23 cellular contexts compared by ENCODE assay signal in genomic region chr20:35317416-35317815, GRCh38. TPM values are rescaled to one million over a fixed set of nuclear protein-coding genes. Genes with fewer than 3 reads are reported as not detected.
DNase-seq lines count a peak whose midpoint lies in the region; ATAC-seq and TF ChIP-seq lines count a peak whose summit lies in the region.
"Had no signal": no experiment of that assay in that cellular context is flagged by ENCODE, and none has a peak within 500 bp of the region (broad histone marks: within the 10 kb centered on the region; RNA-seq: fewer than 3 reads in every experiment).

No MANE protein-coding gene starts in this region.

- in situ Hi-C loops in IMR-90 (cut with MboI; ENCODE audit: low sequenced_read_pairs) (no loop called here), brain microvascular endothelial cell (cut with HindIII; ENCODE audit: low pct_ligation_motif_present, low sequenced_read_pairs) (no loop called here), transverse colon (cut with MboI; ENCODE audit: low pct_ligation_motif_present in 1 of 4, low pct_unique_long_range_greater_than_20kb in 1 of 4, low sequenced_read_pairs in 3 of 4) (no loop called here)

- dilution Hi-C loops in IMR-90 (cut with HindIII; ENCODE audit: low sequenced_read_pairs, unreplicated experiment), result no loop called here

- H3K79me1 ChIP-seq in IMR-90 (ENCODE audit: low read depth in 1 of 2, low read length in 2 of 2) (peaks cover 0 to 52% of the 10 kb centered on the region in 2 experiments; a peak in 2 of 4 replicates), mesenchymal stem cell (replicated peaks; ENCODE audit: low read length, poor library complexity, severe bottlenecking) (peaks cover 11% of the 10 kb centered on the region)

- H3K18ac ChIP-seq in IMR-90 (ENCODE audit: low read depth, low read length) (peak overlapping the region; percentile 89), mesenchymal stem cell (ENCODE audit: low read depth in 1 of 2, low read length in 2 of 2) (peak overlapping the region in 1 of 2 experiments; percentile 70)

- peak overlapping the region; percentile 81; the same call in 2 of the 3 replicates for H2BK15ac ChIP-seq in IMR-90 (ENCODE audit: low read depth, low read length)
- no peak overlapping the region for H2BK15ac ChIP-seq in mesenchymal stem cell (ENCODE audit: low read depth, poor library complexity, severe bottlenecking)

- BruUV-seq in IMR-90 (replicated peaks; lab: Mats Ljungman, UMichigan), result no TSS peak

- peak overlapping the region; percentile 60 to 90 for H4K8ac ChIP-seq in IMR-90 (ENCODE audit: low read depth in 2 of 2, low read length in 2 of 2)
- no peak overlapping the region for H4K8ac ChIP-seq in mesenchymal stem cell (ENCODE audit: low read length)

- no peak overlapping the region for H3K9ac ChIP-seq in IMR-90 (ENCODE audit: low read depth, low read length)
- H3K9ac ChIP-seq in mesenchymal stem cell (ENCODE audit: low read length), result peak overlapping the region; percentile 47

- H3K23ac ChIP-seq in IMR-90 (ENCODE audit: low read depth, low read length), result peak overlapping the region; percentile 80
- no peak overlapping the region for H3K23ac ChIP-seq in mesenchymal stem cell (ENCODE audit: low read length in 2 of 2)

- H4K5ac ChIP-seq in IMR-90 (ENCODE audit: low read depth, low read length), result peak overlapping the region; percentile 56

- peak overlapping the region; percentile 94 for H2BK20ac ChIP-seq in IMR-90 (ENCODE audit: low read depth, low read length)

- H2AK5ac ChIP-seq in IMR-90 (ENCODE audit: low read depth, low read length) (peak overlapping the region; percentile 96), mesenchymal stem cell (ENCODE audit: low read length, severe bottlenecking) (peak overlapping the region; percentile 99)

- WGBS in IMR-90 (ENCODE audit: extremely low coverage in 2 of 2, insufficient read length in 1 of 2), 2 experiments, result 67% methylated on average over 1 of the region's 3 CpGs; no CpG with 5 or more reads in 1 of the 2 experiments
- 96% methylated on average over 3 of the region's 3 CpGs for WGBS in mesenchymal stem cell
- WGBS in transverse colon (ENCODE audit: low coverage in 1 of 2), 2 donors, result 74 to 100% methylated on average over 2 to 3 of the region's 3 CpGs

- 0 out of 2 replicates have a peak overlapping the region, but pooled peaks have one; percentile 1 for H3K56ac ChIP-seq in IMR-90 (ENCODE audit: extremely low read depth, insufficient read depth, low read length)

- H2AK9ac ChIP-seq in IMR-90 (replicated peaks; ENCODE audit: low read depth, low read length, poor library complexity), result peak overlapping the region; percentile 13

- CTCF ChIA-PET in IMR-90 (lab: Yijun Ruan, JAX), result interaction anchor here (0.7 to 1.9 kb wide), 2 partner anchors 10 to 14 kb away, joined by 3 to 6 read pairs; no protein-coding TSS in a partner anchor
- CTCF ChIA-PET in GM10248 (lab: Yijun Ruan, JAX), result interaction anchor here (0.7 to 8.9 kb wide), 6 partner anchors 11 to 146 kb away, joined by 3 to 101 read pairs (median 4); partner anchors contain the start of gene EIF6

- no peak overlapping the region for H3K4me2 ChIP-seq in IMR-90 (ENCODE audit: low read depth, low read length)
- H3K4me2 ChIP-seq in mesenchymal stem cell (ENCODE audit: low read length, poor library complexity, severe bottlenecking), result no peak overlapping the region
- H3K4me2 ChIP-seq: GM23338 had no signal

- peak overlapping the region; percentile 95 for H4K91ac ChIP-seq in IMR-90 (ENCODE audit: insufficient read depth, low read depth, low read length)
- no peak overlapping the region for H4K91ac ChIP-seq in mesenchymal stem cell (ENCODE audit: low read length)

- TF ChIP-seq CTCF in IMR-90 (conservative IDR thresholded peaks at IDR 0.05; ENCODE audit: low read depth, low read length), result no peak
- no peak for TF ChIP-seq CTCF in brain microvascular endothelial cell (IDR thresholded peaks at IDR 0.05; ENCODE audit: low read depth, low read length, missing control alignments)
- TF ChIP-seq CTCF in transverse colon (IDR thresholded peaks at IDR 0.05), result no peak
- TF ChIP-seq CTCF in GM10248 (IDR thresholded peaks at IDR 0.05; ENCODE audit: control extremely low read depth, extremely low read depth, low read depth, missing control alignments), result no peak

- peak overlapping the region; percentile 11 to 59 for H2BK12ac ChIP-seq in mesenchymal stem cell (ENCODE audit: low read length in 2 of 2)

- TF ChIP-seq POLR2A in IMR-90 (IDR thresholded peaks at IDR 0.05; ENCODE audit: low read depth, low read length) (no peak), transverse colon (IDR thresholded peaks at IDR 0.05) (no peak)

- no peaks in the 10 kb centered on the region for H4K20me1 ChIP-seq in IMR-90 (ENCODE audit: insufficient read depth, low read length)

- H3K4me3 ChIP-seq in IMR-90 (ENCODE audit: insufficient read depth, low read depth, low read length) (no peak overlapping the region), brain microvascular endothelial cell (ENCODE audit: low read depth, low read length) (no peak overlapping the region), mesenchymal stem cell (ENCODE audit: insufficient read depth in 1 of 2, low read depth in 1 of 2, low read length in 2 of 2) (no peak overlapping the region), transverse colon (no peak overlapping the region)
- H3K4me3 ChIP-seq: GM23338, thyroid gland had no signal

- H3K14ac ChIP-seq in IMR-90 (replicated peaks; ENCODE audit: low read depth, low read length) (peak overlapping the region; percentile 91), mesenchymal stem cell (ENCODE audit: low read length in 2 of 2) (no peak overlapping the region)

- DNase-seq in IMR-90, result peak; percentile 18
- no peak for DNase-seq in brain microvascular endothelial cell
- no peak for DNase-seq in mesenchymal stem cell
- DNase-seq in transverse colon, result no peak
- DNase-seq in HCEC 1CT, result no peak
- no peak for DNase-seq in GM10248 (ENCODE audit: extremely low spot score)
- no peak for DNase-seq in COLO829 (ENCODE audit: low spot score)
- DNase-seq: activated CD4-positive, CD25-positive, alpha-beta regulatory T cell; activated CD8-positive, alpha-beta T cell treated with anti-CD3 and anti-CD28 coated beads, Interleukin-2, amount 10 ng/mL, durations not matched to agents 7 days and 5 days; activated T-cell treated with anti-CD3 and anti-CD28 coated beads, Interleukin-2, amount 50 U/mL, for 4 hours; Kasumi-1; NCI-H1105; NCI-H2081 treated with DMSO at 0.1 percent for 48 hours; nucleus accumbens; right cardiac atrium; stimulated activated naive CD4-positive, alpha-beta T cell; thyroid gland had no signal

- peak overlapping the region; percentile 97 for H2BK120ac ChIP-seq in IMR-90 (ENCODE audit: low read depth, low read length)
- no peak overlapping the region for H2BK120ac ChIP-seq in mesenchymal stem cell (ENCODE audit: low read depth, low read length)

- POLR2A ChIA-PET in IMR-90 (lab: Charles Lee; ENCODE audit: unreplicated experiment), result no interaction called here
- POLR2A ChIA-PET in GM10248 (lab: Yijun Ruan, JAX), result no interaction called here

- intact Hi-C loops in IMR-90 (cut with micrococcal nuclease), result no loop called here
- intact Hi-C loops in transverse colon (cut with DNase I; ENCODE audit: low total_unique reads), result no loop called here

- H2BK5ac ChIP-seq in IMR-90 (ENCODE audit: low read depth, low read length, poor library complexity, severe bottlenecking), result peak overlapping the region; percentile 97
- H2BK5ac ChIP-seq in mesenchymal stem cell (ENCODE audit: low read depth, low read length, poor library complexity, severe bottlenecking), result peak overlapping the region; percentile 98

- H3K4ac ChIP-seq in IMR-90 (ENCODE audit: low read depth, low read length) (peak overlapping the region; percentile 90), mesenchymal stem cell (ENCODE audit: low read depth in 1 of 2, low read length in 2 of 2) (no peak overlapping the region)

- no peak for TF ChIP-seq RAD21 in IMR-90 (IDR thresholded peaks at IDR 0.05; ENCODE audit: low read length)

- no peaks in the 10 kb centered on the region for H3K36me3 ChIP-seq in IMR-90 (ENCODE audit: control insufficient read depth, insufficient read depth, low read length)
- H3K36me3 ChIP-seq in brain microvascular endothelial cell (replicated peaks), result no peaks in the 10 kb centered on the region
- H3K36me3 ChIP-seq in mesenchymal stem cell (ENCODE audit: control insufficient read depth in 1 of 2, insufficient read depth in 2 of 2, low read depth in 1 of 2, low read length in 2 of 2), result peaks cover 2 to 3% of the 10 kb centered on the region in 2 experiments
- H3K36me3 ChIP-seq in transverse colon, result no peaks in the 10 kb centered on the region
- H3K36me3 ChIP-seq: thyroid gland had no signal

- H3K4me1 ChIP-seq in IMR-90 (ENCODE audit: control insufficient read depth, insufficient read depth, low read length) (peaks cover 43% of the 10 kb centered on the region), mesenchymal stem cell (ENCODE audit: control insufficient read depth, insufficient read depth, low read depth, low read length) (peaks cover 25% of the 10 kb centered on the region), transverse colon (peaks cover 20 to 41% (median 32%) of the 10 kb centered on the region in 4 donors)

- H3K9me1 ChIP-seq in IMR-90 (ENCODE audit: insufficient read depth, low read length), result peaks cover 45% of the 10 kb centered on the region

- no peak for TF ChIP-seq EP300 in transverse colon (IDR thresholded peaks at IDR 0.05; ENCODE audit: low read depth)

- H3K9me3 ChIP-seq in IMR-90 (ENCODE audit: control insufficient read depth, insufficient read depth, low read length) (no peaks in the 10 kb centered on the region), mesenchymal stem cell (ENCODE audit: control insufficient read depth, low read length) (no peaks in the 10 kb centered on the region), transverse colon (no peaks in the 10 kb centered on the region)
- H3K9me3 ChIP-seq: thyroid gland had no signal

- H2AFZ ChIP-seq in IMR-90 (replicated peaks; ENCODE audit: low read length, poor library complexity) (no peak overlapping the region), mesenchymal stem cell (ENCODE audit: low read depth, low read length) (no peak overlapping the region)
- H2AFZ ChIP-seq: GM23338 had no signal

- H3K27me3 ChIP-seq in IMR-90 (ENCODE audit: control insufficient read depth, insufficient read depth, low read length) (no peaks in the 10 kb centered on the region), brain microvascular endothelial cell (replicated peaks) (no peaks in the 10 kb centered on the region), mesenchymal stem cell (ENCODE audit: control insufficient read depth in 1 of 2, insufficient read depth in 1 of 2, low read length in 2 of 2) (no peaks in the 10 kb centered on the region), transverse colon (no peaks in the 10 kb centered on the region)
- H3K27me3 ChIP-seq: thyroid gland had no signal

- H3K27ac ChIP-seq in IMR-90 (ENCODE audit: insufficient read depth, low read length) (peak overlapping the region; percentile 16), brain microvascular endothelial cell (peak overlapping the region; percentile 99), mesenchymal stem cell (ENCODE audit: low read length, poor library complexity, severe bottlenecking) (peak overlapping the region; percentile 100), transverse colon (peak overlapping the region; percentile 80 to 88 (median 83))

- ATAC-seq in IMR-90 (ENCODE audit: low read depth), result no peak
- ATAC-seq: activated CD8-positive, alpha-beta T cell treated with anti-CD3 and anti-CD28 coated beads, Interleukin-2, amount 10 ng/mL, durations not matched to agents 7 days and 5 days; activated T-cell treated with anti-CD3 and anti-CD28 coated beads, Interleukin-2, amount 50 U/mL, for 4 hours; GM23338; right cardiac atrium had no signal

RNA-seq across cellular contexts. Expression of gene FAM83C, which starts 25.2 kb away (rescaled TPM):
- total RNA-seq in IMR-90 (2012; rRNA removed), result not detected in 2 replicates
- polyA plus RNA-seq in IMR-90 (2012; rRNA removed), result 0.02 and 0.03 TPM in 2 replicates
- polyA plus RNA-seq in IMR-90 (2012; cell fraction: cytosol; rRNA removed), result 0.02 TPM in 1 of 2 replicates, not detected in the other
- polyA plus RNA-seq in IMR-90 (2012; cell fraction: nucleus; rRNA removed; ENCODE audit: low replicate concordance), result 0.03 and 0.13 TPM in 2 replicates
- polyA plus RNA-seq in mesenchymal stem cell (2013, experiment 1 of 2), result not detected
- polyA plus RNA-seq in mesenchymal stem cell (2013, experiment 2 of 2), result not detected
- under 1 TPM in 1 of 4 donors, not detected in 3; 0.14 TPM for total RNA-seq in transverse colon
- total RNA-seq: activated CD8-positive, alpha-beta T cell treated with anti-CD3 and anti-CD28 coated beads, Interleukin-2, amount 10 ng/mL, durations not matched to agents 7 days and 5 days; activated T-cell treated with anti-CD3 and anti-CD28 coated beads, Interleukin-2, amount 50 U/mL, for 4 hours; fibroblast of villous mesenchyme; G401; HT1080; mononuclear cell; right cardiac atrium; thyroid gland had no signal
- polyA plus RNA-seq: BJ, GM23338, right cardiac atrium had no signal

RNA-seq across cellular contexts. Expression of gene EIF6, which starts 32.8 kb away (rescaled TPM):
- total RNA-seq in IMR-90 (2012; rRNA removed), result 215 and 227 TPM in 2 replicates
- 215 and 258 TPM in 2 replicates for polyA plus RNA-seq in IMR-90 (2012; rRNA removed)
- 163 and 323 TPM in 2 replicates for polyA plus RNA-seq in IMR-90 (2012; cell fraction: cytosol; rRNA removed)
- polyA plus RNA-seq in IMR-90 (2012; cell fraction: nucleus; rRNA removed; ENCODE audit: low replicate concordance), result 385 and 588 TPM in 2 replicates
- polyA plus RNA-seq in mesenchymal stem cell (2013, experiment 1 of 2), result 110 TPM
- polyA plus RNA-seq in mesenchymal stem cell (2013, experiment 2 of 2), result 112 TPM
- total RNA-seq in transverse colon, result 100 to 1,000 TPM in 2 of 4 donors, 10 to 100 TPM in 2; 54.9 to 168 (median 100) TPM

RNA-seq across cellular contexts. Expression of gene MMP24OS, which starts 39.5 kb away (rescaled TPM):
- total RNA-seq in IMR-90 (2012; rRNA removed) (5.9 and 7.2 TPM in 2 replicates), transverse colon (10 to 100 TPM; 32.4 to 81.1 (median 47.9) TPM)
- polyA plus RNA-seq in IMR-90 (2012; rRNA removed), result 64.9 and 67.6 TPM in 2 replicates
- polyA plus RNA-seq in IMR-90 (2012; cell fraction: cytosol; rRNA removed), result 56.9 and 92.5 TPM in 2 replicates
- 54.7 and 75.9 TPM in 2 replicates for polyA plus RNA-seq in IMR-90 (2012; cell fraction: nucleus; rRNA removed; ENCODE audit: low replicate concordance)
- 114 TPM for polyA plus RNA-seq in mesenchymal stem cell (2013, experiment 1 of 2)
- 114 TPM for polyA plus RNA-seq in mesenchymal stem cell (2013, experiment 2 of 2)

Comparison
In these comparisons a context has a peak if more than half of its experiments do, and no peak if none do; other contexts are left out.
1. H3K27ac ChIP-seq: peak in every context shown above with its lines; median percentile 100 in mesenchymal stem cell; 99 in brain microvascular endothelial cell; 83 in transverse colon; 16 in IMR-90.